ENCODE assay signal across 16 cellular contexts in genomic region chr2:150076281-150076680, GRCh38.
DNase-seq lines count a peak whose midpoint lies in the region; ATAC-seq and TF ChIP-seq lines count a peak whose summit lies in the region.
"Had no signal": no experiment of that assay in that cellular context is flagged by ENCODE, and none has a peak within 500 bp of the region (broad histone marks: within the 10 kb centered on the region; RNA-seq: fewer than 3 reads in every experiment).

No MANE protein-coding gene starts in this region.

- no peak overlapping the region for H4K8ac ChIP-seq in mesenchymal stem cell (ENCODE audit: low read length)

- H3K79me1 ChIP-seq in mesenchymal stem cell (replicated peaks; ENCODE audit: low read length, poor library complexity, severe bottlenecking): no peaks in the 10 kb centered on the region

- peak overlapping the region; percentile 60 for H3K27ac Mint-ChIP-seq in chondrocyte (ENCODE audit: unreplicated experiment)
- H3K27ac Mint-ChIP-seq in activated T-helper 1 cell treated with anti-CD3 and anti-CD28 coated beads, Interleukin-12 subunit alpha, Interleukin-12 subunit beta, Interleukin-2, Interleukin-4 antibody, amounts not matched to agents 30 ng/mL and 10 ng/mL and 1 ng/mL, durations not matched to agents 14 hours and 24 hours and 36 hours: no peak overlapping the region
- H3K27ac Mint-ChIP-seq: activated naive CD4-positive, alpha-beta T cell treated with anti-CD3 and anti-CD28 coated beads, Interleukin-2, amount 50 U/mL, for 24 hours; immature natural killer cell had no signal

- H2AFZ ChIP-seq in mesenchymal stem cell (ENCODE audit: low read depth, low read length): no peak overlapping the region

- no peak overlapping the region for H2BK120ac ChIP-seq in mesenchymal stem cell (ENCODE audit: low read depth, low read length)

- H3K27me3 Mint-ChIP-seq in chondrocyte (ENCODE audit: low read depth): no peaks in the 10 kb centered on the region
- H3K27me3 Mint-ChIP-seq in activated T-helper 1 cell treated with anti-CD3 and anti-CD28 coated beads, Interleukin-12 subunit alpha, Interleukin-12 subunit beta, Interleukin-2, Interleukin-4 antibody, amounts not matched to agents 30 ng/mL and 10 ng/mL and 1 ng/mL, durations not matched to agents 14 hours and 24 hours and 36 hours (ENCODE audit: insufficient read depth): no peaks in the 10 kb centered on the region
- H3K27me3 Mint-ChIP-seq: activated naive CD4-positive, alpha-beta T cell treated with anti-CD3 and anti-CD28 coated beads, Interleukin-2, amount 50 U/mL, for 24 hours had no signal

- H3K36me3 ChIP-seq in BJ (ENCODE audit: control insufficient read depth, insufficient read depth, low read length) (no peaks in the 10 kb centered on the region), mesenchymal stem cell (ENCODE audit: control insufficient read depth in 1 of 2, insufficient read depth in 2 of 2, low read depth in 1 of 2, low read length in 2 of 2) (no peaks in the 10 kb centered on the region)
- H3K36me3 ChIP-seq: WERI-Rb-1 had no signal

- DNase-seq in BJ (ENCODE audit: low read depth) (peak; percentile 34), NCI-H82 (lab: John Stamatoyannopoulos, UW) (peak; percentile 64), chondrocyte (ENCODE audit: low spot score) (no peak), mesenchymal stem cell (peak; percentile 74), NCI-H2107 treated with DMSO at 0.1 percent for 48 hours (lab: John Stamatoyannopoulos, UW; ENCODE audit: unreplicated experiment) (no peak)
- DNase-seq in activated T-helper 1 cell treated with anti-CD3 and anti-CD28 coated beads, Interleukin-12 subunit alpha, Interleukin-12 subunit beta, Interleukin-2, Interleukin-4 antibody, amounts not matched to agents 30 ng/mL and 10 ng/mL and 1 ng/mL, durations not matched to agents 14 hours and 24 hours and 36 hours (ENCODE audit: low spot score): no peak
- DNase-seq: AML-193, DMS153, immature natural killer cell, NCI-H1092, NCI-H2171, posterior cingulate gyrus, WERI-Rb-1 had no signal

- POLR2A ChIA-PET in BJ (lab: Charles Lee): no interaction called here

- WGBS in mesenchymal stem cell: 36% methylated on average over 1 of the region's 1 CpG

- no peak for ATAC-seq in HG03025 (IDR thresholded peaks at IDR 0.05; ENCODE audit: low FRiP score, unreplicated experiment)
- ATAC-seq in activated CD4-positive, CD25-positive, alpha-beta regulatory T cell treated with anti-CD3 and anti-CD28 coated beads, Interleukin-2, amount 50 U/mL, for 24 hours: no peak

- H3K14ac ChIP-seq in mesenchymal stem cell (ENCODE audit: low read length in 2 of 2): no peak overlapping the region

- H3K4me3 Mint-ChIP-seq in chondrocyte (ENCODE audit: unreplicated experiment): no peak overlapping the region
- no peak overlapping the region for H3K4me3 Mint-ChIP-seq in activated T-helper 1 cell treated with anti-CD3 and anti-CD28 coated beads, Interleukin-12 subunit alpha, Interleukin-12 subunit beta, Interleukin-2, Interleukin-4 antibody, amounts not matched to agents 30 ng/mL and 10 ng/mL and 1 ng/mL, durations not matched to agents 14 hours and 24 hours and 36 hours
- H3K4me3 Mint-ChIP-seq: activated naive CD4-positive, alpha-beta T cell treated with anti-CD3 and anti-CD28 coated beads, Interleukin-2, amount 50 U/mL, for 24 hours; immature natural killer cell had no signal

- H2AK5ac ChIP-seq in mesenchymal stem cell (ENCODE audit: low read length, severe bottlenecking): no peak overlapping the region

- H3K4me1 Mint-ChIP-seq in chondrocyte (ENCODE audit: low read depth): peaks cover 33% of the 10 kb centered on the region
- H3K4me1 Mint-ChIP-seq in activated T-helper 1 cell treated with anti-CD3 and anti-CD28 coated beads, Interleukin-12 subunit alpha, Interleukin-12 subunit beta, Interleukin-2, Interleukin-4 antibody, amounts not matched to agents 30 ng/mL and 10 ng/mL and 1 ng/mL, durations not matched to agents 14 hours and 24 hours and 36 hours (ENCODE audit: low read depth): no peaks in the 10 kb centered on the region
- H3K4me1 Mint-ChIP-seq: activated naive CD4-positive, alpha-beta T cell treated with anti-CD3 and anti-CD28 coated beads, Interleukin-2, amount 50 U/mL, for 24 hours; immature natural killer cell had no signal

- H3K4me2 ChIP-seq in mesenchymal stem cell (ENCODE audit: low read length, poor library complexity, severe bottlenecking): no peak overlapping the region

- H2BK15ac ChIP-seq in mesenchymal stem cell (ENCODE audit: low read depth, poor library complexity, severe bottlenecking): no peak overlapping the region

- H2BK12ac ChIP-seq in mesenchymal stem cell (ENCODE audit: low read length in 2 of 2): no peak overlapping the region

- H3K4me3 ChIP-seq in BJ (ENCODE audit: low read depth, low read length): no peak overlapping the region
- peak overlapping the region in 1 of 2 experiments; percentile 36 for H3K4me3 ChIP-seq in mesenchymal stem cell (ENCODE audit: insufficient read depth in 1 of 2, low read depth in 1 of 2, low read length in 2 of 2)

- peaks cover 1% of the 10 kb centered on the region for H3K4me1 ChIP-seq in mesenchymal stem cell (ENCODE audit: control insufficient read depth, insufficient read depth, low read depth, low read length)

- no peaks in the 10 kb centered on the region for H3K27me3 ChIP-seq in BJ (ENCODE audit: control insufficient read depth, insufficient read depth, low read length)
- no peaks in the 10 kb centered on the region for H3K27me3 ChIP-seq in mesenchymal stem cell (ENCODE audit: control insufficient read depth in 1 of 2, insufficient read depth in 1 of 2, low read length in 2 of 2)

- H2BK5ac ChIP-seq in mesenchymal stem cell (ENCODE audit: low read depth, low read length, poor library complexity, severe bottlenecking): no peak overlapping the region

- H3K18ac ChIP-seq in mesenchymal stem cell (ENCODE audit: low read depth in 1 of 2, low read length in 2 of 2): no peak overlapping the region

- H3K9ac ChIP-seq in mesenchymal stem cell (ENCODE audit: low read length): peak overlapping the region; percentile 74

- intact Hi-C loops in activated T-helper 1 cell treated with anti-CD3 and anti-CD28 coated beads, Interleukin-12 subunit alpha, Interleukin-12 subunit beta, Interleukin-2, Interleukin-4 antibody, amounts not matched to agents 30 ng/mL and 10 ng/mL and 1 ng/mL, durations not matched to agents 14 hours and 24 hours and 36 hours (cut with micrococcal nuclease): no loop called here

- no peak overlapping the region for H3K23ac ChIP-seq in mesenchymal stem cell (ENCODE audit: low read length in 2 of 2)

- H3K4ac ChIP-seq in mesenchymal stem cell (ENCODE audit: low read depth in 1 of 2, low read length in 2 of 2): no peak overlapping the region

- H4K91ac ChIP-seq in mesenchymal stem cell (ENCODE audit: low read length): no peak overlapping the region

- H3K9me3 ChIP-seq in mesenchymal stem cell (ENCODE audit: control insufficient read depth, low read length): no peaks in the 10 kb centered on the region

- peak overlapping the region; percentile 39 for H3K27ac ChIP-seq in mesenchymal stem cell (ENCODE audit: low read length, poor library complexity, severe bottlenecking)
- H3K27ac ChIP-seq: WERI-Rb-1 had no signal

- no peaks in the 10 kb centered on the region for H3K9me3 Mint-ChIP-seq in chondrocyte (ENCODE audit: low read depth)
- H3K9me3 Mint-ChIP-seq in activated T-helper 1 cell treated with anti-CD3 and anti-CD28 coated beads, Interleukin-12 subunit alpha, Interleukin-12 subunit beta, Interleukin-2, Interleukin-4 antibody, amounts not matched to agents 30 ng/mL and 10 ng/mL and 1 ng/mL, durations not matched to agents 14 hours and 24 hours and 36 hours: no peaks in the 10 kb centered on the region
- H3K9me3 Mint-ChIP-seq: activated naive CD4-positive, alpha-beta T cell treated with anti-CD3 and anti-CD28 coated beads, Interleukin-2, amount 50 U/mL, for 24 hours had no signal

- no peak for TF ChIP-seq CTCF in BJ (IDR thresholded peaks at IDR 0.05; ENCODE audit: insufficient read depth, low read depth, low read length)
- no peak for TF ChIP-seq CTCF in chondrocyte (IDR thresholded peaks at IDR 0.05)

- CTCF ChIA-PET in BJ (lab: Yijun Ruan, JAX): no interaction called here

- no peaks in the 10 kb centered on the region for H3K36me3 Mint-ChIP-seq in chondrocyte (ENCODE audit: low read depth)
- H3K36me3 Mint-ChIP-seq in activated T-helper 1 cell treated with anti-CD3 and anti-CD28 coated beads, Interleukin-12 subunit alpha, Interleukin-12 subunit beta, Interleukin-2, Interleukin-4 antibody, amounts not matched to agents 30 ng/mL and 10 ng/mL and 1 ng/mL, durations not matched to agents 14 hours and 24 hours and 36 hours (ENCODE audit: low read depth): no peaks in the 10 kb centered on the region
- H3K36me3 Mint-ChIP-seq: activated naive CD4-positive, alpha-beta T cell treated with anti-CD3 and anti-CD28 coated beads, Interleukin-2, amount 50 U/mL, for 24 hours; immature natural killer cell had no signal

Comparison
In these comparisons a context has a peak if more than half of its experiments do, and no peak if none do; other contexts are left out.
1. DNase-seq: peak in BJ (single experiment), NCI-H82 (single experiment) and mesenchymal stem cell (single experiment); none in chondrocyte (single experiment), activated T-helper 1 cell treated with anti-CD3 and anti-CD28 coated beads, Interleukin-12 subunit alpha, Interleukin-12 subunit beta, Interleukin-2, Interleukin-4 antibody, amounts not matched to agents 30 ng/mL and 10 ng/mL and 1 ng/mL, durations not matched to agents 14 hours and 24 hours and 36 hours (single experiment) and NCI-H2107 treated with DMSO at 0.1 percent for 48 hours (single experiment).